In the genomic region with DNA sequence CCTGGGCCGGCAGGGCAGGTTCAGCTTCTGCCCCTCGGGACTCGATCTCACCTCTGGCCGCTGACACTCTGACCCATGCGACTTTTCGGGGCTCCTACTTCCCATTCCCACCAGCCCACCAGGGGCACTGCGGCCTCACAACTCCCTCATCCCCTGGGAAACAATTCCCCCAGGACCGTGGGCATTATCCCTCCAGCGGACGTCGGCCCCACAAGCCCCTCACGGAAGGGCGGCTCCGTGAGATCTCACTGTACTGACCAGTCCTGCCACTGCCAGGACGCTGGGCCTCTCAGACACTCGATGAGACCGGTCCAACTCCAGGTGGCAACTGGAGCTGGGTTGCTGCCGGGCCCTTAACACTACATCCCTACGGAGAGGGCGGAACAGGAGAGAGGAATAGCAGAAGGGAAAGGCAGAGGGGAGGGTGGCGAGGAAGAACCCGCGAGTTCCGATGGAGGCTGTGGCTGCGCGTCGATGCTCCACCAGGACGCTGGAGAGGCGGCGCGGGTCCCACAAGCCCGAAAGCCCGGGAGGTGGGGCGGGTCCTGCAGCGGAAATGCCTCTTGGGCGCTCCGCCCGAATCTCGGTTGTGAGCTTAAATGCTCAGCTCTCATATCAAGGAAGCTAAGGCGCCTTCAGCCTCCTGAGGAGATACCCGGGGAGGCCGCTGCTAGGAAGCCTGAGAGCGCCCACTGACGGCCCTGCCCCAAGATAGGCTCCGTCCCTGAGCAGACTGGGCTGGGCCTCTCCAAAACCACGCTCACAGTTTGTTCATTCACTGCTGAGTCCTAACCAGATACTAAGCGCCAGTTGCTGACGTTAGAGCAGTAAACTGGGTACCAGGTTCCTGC, we compare ENCODE assay signal across 7 cellular contexts. TPM values are rescaled to one million over a fixed set of nuclear protein-coding genes. Genes with fewer than 3 reads are reported as not detected.
A peak's percentile ranks its signal among the peaks of the same experiment; 100 is the strongest.
DNase-seq lines count a peak whose midpoint lies in the region; ATAC-seq, FAIRE-seq and TF ChIP-seq lines count a peak whose summit lies in the region.

No MANE protein-coding gene starts in this region.

- no peaks in the 10 kb centered on the region for H3K36me3 ChIP-seq in NT2/D1 (ENCODE audit: insufficient read depth, insufficient read length, low read length)
- no peaks in the 10 kb centered on the region for H3K36me3 ChIP-seq in K562 (ENCODE audit: control insufficient read depth, insufficient read depth, low read length)
- H3K36me3 ChIP-seq in tibial artery, result peaks cover 6 to 42% (median 18%) of the 10 kb centered on the region in 3 donors

- ATAC-seq in K562, result no peak

- no peaks in the 10 kb centered on the region for H4K20me1 ChIP-seq in K562 (replicated peaks; ENCODE audit: control insufficient read depth, insufficient read depth, low read length)

- no peak overlapping the region for H3K27ac ChIP-seq in K562 (ENCODE audit: extremely low read depth, low read depth, low read length)
- H3K27ac ChIP-seq in tibial artery, result peak overlapping the region; percentile 33 to 35

- no peak for TF ChIP-seq EP300 in K562 (IDR thresholded peaks at IDR 0.05; ENCODE audit: low read length)

- H3K79me2 ChIP-seq in K562 (ENCODE audit: control insufficient read depth, insufficient read depth, low read length), result no peaks in the 10 kb centered on the region

- H3K4me1 ChIP-seq in NT2/D1 (ENCODE audit: insufficient read depth, insufficient read length) (no peaks in the 10 kb centered on the region), K562 (replicated peaks in 1 of 2; ENCODE audit: control insufficient read depth in 2 of 2, insufficient read depth in 2 of 2, low read length in 2 of 2) (peaks cover 0 to 10% of the 10 kb centered on the region in 2 experiments; a peak in 2 of 5 replicates), tibial artery (peaks cover 0 to 12% (median 0%) of the 10 kb centered on the region in 4 donors)

- FAIRE-seq in K562 (lab: Jason Lieb, UNC), result no peak

- H3K4me3 ChIP-seq in NT2/D1 (ENCODE audit: insufficient read length, low read depth) (no peak overlapping the region), K562 (no peak overlapping the region), tibial artery (peak overlapping the region; percentile 30 to 48)

- intact Hi-C loops in K562 (cut with micrococcal nuclease) (no loop called here), tibial artery (cut with DNase I; ENCODE audit: low total_unique reads) (no loop called here)

- TF ChIP-seq RAD21 in K562 (CRISPR knock-in tag; conservative IDR thresholded peaks at IDR 0.05 in 1 of 2, IDR thresholded peaks at IDR 0.05 in 1 of 2), result no peak

- H3K27me3 ChIP-seq in NT2/D1 (ENCODE audit: insufficient read depth, insufficient read length) (no peaks in the 10 kb centered on the region), K562 (ENCODE audit: control insufficient read depth in 2 of 2, insufficient read depth in 2 of 2, low read length in 2 of 2) (no peaks in the 10 kb centered on the region), tibial artery (no peaks in the 10 kb centered on the region)

- BruUV-seq in K562 (replicated peaks; lab: Mats Ljungman, UMichigan), result no TSS peak

- CTCF ChIA-PET in K562 (lab: Yijun Ruan, JAX; ENCODE audit: low intra/inter-chr PET ratio), result no interaction called here

- in situ Hi-C loops in K562 (cut with MboI), result no loop called here

- POLR2A ChIA-PET in K562 (lab: Yijun Ruan, JAX), result no interaction called here

- no peaks in the 10 kb centered on the region for H3K9me1 ChIP-seq in K562 (ENCODE audit: control insufficient read depth, insufficient read depth, low read length)

- no peak for TF ChIP-seq POLR2A in K562 (conservative IDR thresholded peaks at IDR 0.05)

- WGBS in K562 (ENCODE audit: insufficient coverage, low coverage, missing lambda C conversion rate), result 95% methylated on average over 19 of the region's 48 CpGs

- DNase-seq in NT2/D1 (ENCODE audit: low read depth, low spot score) (no peak), K562 (ENCODE audit: extremely low read depth in 1 of 4, low spot score in 3 of 4) (peak in 1 of 4 experiments; percentile 4), mesenteric fat pad (ENCODE audit: low spot score) (peak; percentile 72), tibial artery (peak in 1 of 2 donors; percentile 71), NK-92 (lab: John Stamatoyannopoulos, UW; ENCODE audit: unreplicated experiment) (no peak), epidermal melanocyte (ENCODE audit: insufficient read length, low spot score) (no peak), NCI-H510A (lab: John Stamatoyannopoulos, UW) (no peak)

- no peak overlapping the region for H3K4me2 ChIP-seq in K562 (ENCODE audit: insufficient read depth, low read length)

- TF ChIP-seq CTCF in K562 (IDR thresholded peaks at IDR 0.05 in 2 of 3, conservative IDR thresholded peaks at IDR 0.05 in 1 of 3; ENCODE audit: insufficient read depth in 2 of 3, low read depth in 1 of 3, low read length in 3 of 3), result no peak
- no peak for TF ChIP-seq CTCF in tibial artery (IDR thresholded peaks at IDR 0.05)

- H3K9me3 ChIP-seq in NT2/D1 (ENCODE audit: insufficient read depth, low read length) (no peaks in the 10 kb centered on the region), K562 (replicated peaks; ENCODE audit: control insufficient read depth, insufficient read depth, low read depth, low read length) (no peaks in the 10 kb centered on the region), tibial artery (no peaks in the 10 kb centered on the region)

- H2AFZ ChIP-seq in K562 (ENCODE audit: low read depth, low read length), result no peak overlapping the region

- peak overlapping the region; percentile 6 for H3K9ac ChIP-seq in NT2/D1 (ENCODE audit: insufficient read length, low read depth)
- H3K9ac ChIP-seq in K562 (ENCODE audit: insufficient read depth in 1 of 2, low read depth in 2 of 2, low read length in 2 of 2), result no peak overlapping the region

RNA-seq across cellular contexts. Expression of gene VCP, which starts 36.3 kb away (rescaled TPM):
- total RNA-seq in K562 (2011; cell fraction: chromatin; rRNA removed; ENCODE audit: low replicate concordance), result 216 and 351 TPM in 2 replicates
- total RNA-seq in K562 (2011; cell fraction: nucleolus; rRNA removed), result 188 and 217 TPM in 2 replicates
- total RNA-seq in K562 (2011; cell fraction: nucleoplasm; rRNA removed), result 152 and 172 TPM in 2 replicates
- total RNA-seq in K562 (2014; rRNA removed), result 192 and 235 TPM in 2 replicates
- total RNA-seq in K562 (2014; rRNA removed; fragmentation: Illumina TruSeq; extraction: Trizol), result 199 and 201 TPM in 2 replicates
- 199 TPM in 2 replicates for total RNA-seq in K562 (2015; rRNA removed; fragmentation: Illumina TruSeq; extraction: Trizol)
- 232 and 256 TPM in 2 replicates for total RNA-seq in K562 (2021)
- polyA plus RNA-seq in K562 (2011; rRNA removed), result 221 and 257 TPM in 2 replicates
- polyA plus RNA-seq in K562 (2011; cell fraction: cytosol; rRNA removed), result 155 and 189 TPM in 2 replicates
- 183 and 202 TPM in 2 replicates for polyA plus RNA-seq in K562 (2011; cell fraction: nucleus; rRNA removed)
- polyA plus RNA-seq in K562 (2012), result 167 and 233 TPM in 2 replicates
- polyA plus RNA-seq in K562 (2014; fragmentation: Illumina TruSeq; extraction: Trizol), result 209 and 259 TPM in 2 replicates
- 10 to 100 TPM in 1 of 2 experiments, 1 to 10 TPM in 1; 7.1 to 15.6 TPM for polyA plus RNA-seq in K562 (2014; fragmentation: Nextera tagmentation; extraction: Ambion mirVana)
- polyA plus RNA-seq in K562 (2014; rRNA removed), result 128 and 140 TPM in 2 replicates
- 359 and 459 TPM in 2 replicates for polyA minus RNA-seq in K562 (2011; rRNA and poly(A)+ RNA removed)
- 187 and 265 TPM in 2 replicates for polyA minus RNA-seq in K562 (2011; cell fraction: cytosol; rRNA and poly(A)+ RNA removed)
- 78.8 and 118 TPM in 2 replicates for polyA minus RNA-seq in K562 (2011; cell fraction: nucleus; rRNA and poly(A)+ RNA removed)
- total RNA-seq in mesenteric fat pad, result 280 TPM

RNA-seq across cellular contexts. Expression of gene FANCG, which starts 43.7 kb away (rescaled TPM):
- total RNA-seq in K562 (2011; cell fraction: chromatin; rRNA removed; ENCODE audit: low replicate concordance), result 129 and 224 TPM in 2 replicates
- total RNA-seq in K562 (2011; cell fraction: nucleolus; rRNA removed), result 134 and 157 TPM in 2 replicates
- total RNA-seq in K562 (2011; cell fraction: nucleoplasm; rRNA removed), result 133 and 142 TPM in 2 replicates
- total RNA-seq in K562 (2014; rRNA removed) (27.3 and 30.8 TPM in 2 replicates), K562 (2014; rRNA removed; fragmentation: Illumina TruSeq; extraction: Trizol) (26.4 and 28.3 TPM in 2 replicates), K562 (2015; rRNA removed; fragmentation: Illumina TruSeq; extraction: Trizol) (30.0 and 31.0 TPM in 2 replicates), K562 (2021) (38.4 and 41.2 TPM in 2 replicates), mesenteric fat pad (11.3 TPM)
- polyA plus RNA-seq in K562 (2011; rRNA removed) (30.4 and 34.6 TPM in 2 replicates), K562 (2014; fragmentation: Illumina TruSeq; extraction: Trizol) (33.3 and 34.4 TPM in 2 replicates), K562 (2014; fragmentation: Nextera tagmentation; extraction: Ambion mirVana) (10 to 100 TPM in 1 of 2 experiments, 1 to 10 TPM in 1; 7.5 to 12.2 TPM), K562 (2014; rRNA removed) (39.0 and 43.9 TPM in 2 replicates)
- 27.2 and 33.0 TPM in 2 replicates for polyA plus RNA-seq in K562 (2011; cell fraction: cytosol; rRNA removed)
- 203 and 225 TPM in 2 replicates for polyA plus RNA-seq in K562 (2011; cell fraction: nucleus; rRNA removed)
- 40.8 and 55.4 TPM in 2 replicates for polyA plus RNA-seq in K562 (2012)
- 17.1 and 23.9 TPM in 2 replicates for polyA minus RNA-seq in K562 (2011; rRNA and poly(A)+ RNA removed)
- polyA minus RNA-seq in K562 (2011; cell fraction: cytosol; rRNA and poly(A)+ RNA removed), result 14.3 and 32.8 TPM in 2 replicates
- 57.6 and 74.3 TPM in 2 replicates for polyA minus RNA-seq in K562 (2011; cell fraction: nucleus; rRNA and poly(A)+ RNA removed)

RNA-seq across cellular contexts. Expression of gene DNAJB5, which starts 46.5 kb away (rescaled TPM):
- total RNA-seq in K562 (2011; cell fraction: chromatin; rRNA removed; ENCODE audit: low replicate concordance), result 1.4 and 3.1 TPM in 2 replicates
- total RNA-seq in K562 (2011; cell fraction: nucleolus; rRNA removed), result 1.7 and 1.8 TPM in 2 replicates
- total RNA-seq in K562 (2011; cell fraction: nucleoplasm; rRNA removed), result 1.8 and 3.4 TPM in 2 replicates
- total RNA-seq in K562 (2014; rRNA removed), result 4.1 and 5.2 TPM in 2 replicates
- total RNA-seq in K562 (2014; rRNA removed; fragmentation: Illumina TruSeq; extraction: Trizol), result 3.7 TPM in 2 replicates
- 2.6 and 2.7 TPM in 2 replicates for total RNA-seq in K562 (2015; rRNA removed; fragmentation: Illumina TruSeq; extraction: Trizol)
- total RNA-seq in K562 (2021), result 3.6 and 4.4 TPM in 2 replicates
- polyA plus RNA-seq in K562 (2011; rRNA removed), result 1.5 and 1.7 TPM in 2 replicates
- 2.7 and 2.8 TPM in 2 replicates for polyA plus RNA-seq in K562 (2011; cell fraction: cytosol; rRNA removed)
- 2.3 and 4.1 TPM in 2 replicates for polyA plus RNA-seq in K562 (2011; cell fraction: nucleus; rRNA removed)
- polyA plus RNA-seq in K562 (2012), result 4.6 and 5.0 TPM in 2 replicates
- polyA plus RNA-seq in K562 (2014; fragmentation: Illumina TruSeq; extraction: Trizol), result 7.4 and 7.8 TPM in 2 replicates
- polyA plus RNA-seq in K562 (2014; fragmentation: Nextera tagmentation; extraction: Ambion mirVana), result under 1 TPM; 0.15 to 0.63 TPM
- polyA plus RNA-seq in K562 (2014; rRNA removed), result 3.7 and 4.2 TPM in 2 replicates
- polyA minus RNA-seq in K562 (2011; rRNA and poly(A)+ RNA removed), result 1.0 and 1.6 TPM in 2 replicates
- polyA minus RNA-seq in K562 (2011; cell fraction: cytosol; rRNA and poly(A)+ RNA removed), result 1.1 and 1.2 TPM in 2 replicates
- 1.2 and 1.4 TPM in 2 replicates for polyA minus RNA-seq in K562 (2011; cell fraction: nucleus; rRNA and poly(A)+ RNA removed)
- total RNA-seq in mesenteric fat pad, result 8.0 TPM

Comparison
In these comparisons a context has a peak if more than half of its experiments do, and no peak if none do; other contexts are left out.
1. H3K4me3 ChIP-seq: peak in tibial artery (2 of 2); none in NT2/D1 (single experiment) and K562 (single experiment).